ENCODE assay signal across 14 cellular contexts in the genomic region with DNA sequence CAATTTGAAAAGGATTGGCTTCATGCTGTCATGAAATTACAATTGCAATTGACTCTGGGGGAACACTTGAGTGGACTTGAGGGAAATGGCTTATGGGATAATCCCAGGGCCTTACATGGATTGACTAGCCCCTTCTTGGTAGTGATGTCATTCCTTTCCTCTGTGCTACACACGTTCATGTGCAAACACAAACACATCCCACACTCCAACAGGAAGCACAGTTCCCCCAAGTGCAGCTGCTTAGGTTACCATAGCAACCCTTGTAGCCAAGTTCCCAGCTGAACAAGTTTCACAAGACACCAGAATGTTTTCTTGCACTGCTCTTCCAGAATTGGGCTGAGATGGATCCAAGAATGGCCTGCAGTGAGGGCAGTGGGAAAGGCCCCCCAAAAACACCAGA.
DNase-seq lines count a peak whose midpoint lies in the region; ATAC-seq and TF ChIP-seq lines count a peak whose summit lies in the region.
"Had no signal": no experiment of that assay in that cellular context is flagged by ENCODE, and none has a peak within 500 bp of the region (broad histone marks: within the 10 kb centered on the region; RNA-seq: fewer than 3 reads in every experiment).

No MANE protein-coding gene starts in this region.

- no peak overlapping the region for H4K91ac ChIP-seq in mesenchymal stem cell (ENCODE audit: low read length)

- peaks cover 18 to 26% of the 10 kb centered on the region in 2 donors for H3K27me3 Mint-ChIP-seq in natural killer cell treated with Interleukin-12 subunit alpha and Interleukin-12 subunit beta and Interleukin-15 and Interleukin-18, amount 100 ng/mL, for 72 hours

- no peak overlapping the region for H3K27ac ChIP-seq in brain microvascular endothelial cell
- H3K27ac ChIP-seq in mesenchymal stem cell (ENCODE audit: low read length, poor library complexity, severe bottlenecking), result no peak overlapping the region
- H3K27ac ChIP-seq in uterus, result no peak overlapping the region
- H3K27ac ChIP-seq: esophagus squamous epithelium, VCaP had no signal

- H2BK120ac ChIP-seq in mesenchymal stem cell (ENCODE audit: low read depth, low read length), result no peak overlapping the region

- TF ChIP-seq POLR2A in uterus (IDR thresholded peaks at IDR 0.05), result no peak

- H3K4me1 ChIP-seq in mesenchymal stem cell (ENCODE audit: control insufficient read depth, insufficient read depth, low read depth, low read length) (peaks cover 6% of the 10 kb centered on the region), uterus (no peaks in the 10 kb centered on the region)

- ATAC-seq in Right ventricle myocardium superior (ENCODE audit: poor library complexity) (peak; percentile 92), HG02885 (IDR thresholded peaks at IDR 0.05; ENCODE audit: poor library complexity, unreplicated experiment) (no peak), GM18511 (IDR thresholded peaks at IDR 0.05; ENCODE audit: unreplicated experiment) (no peak)
- no peak for ATAC-seq in natural killer cell treated with Interleukin-12 subunit alpha and Interleukin-12 subunit beta and Interleukin-15 and Interleukin-18, amount 100 ng/mL, for 72 hours

- H3K27me3 ChIP-seq in brain microvascular endothelial cell (replicated peaks), result no peaks in the 10 kb centered on the region
- H3K27me3 ChIP-seq in mesenchymal stem cell (ENCODE audit: control insufficient read depth in 1 of 2, insufficient read depth in 1 of 2, low read length in 2 of 2), result no peaks in the 10 kb centered on the region
- H3K27me3 ChIP-seq in uterus, result no peaks in the 10 kb centered on the region
- H3K27me3 ChIP-seq: esophagus squamous epithelium had no signal

- H3K27ac Mint-ChIP-seq in natural killer cell treated with Interleukin-12 subunit alpha and Interleukin-12 subunit beta and Interleukin-15 and Interleukin-18, amount 100 ng/mL, for 72 hours, result no peak overlapping the region
- H3K27ac Mint-ChIP-seq: activated naive CD8-positive, alpha-beta T cell treated with anti-CD3 and anti-CD28 coated beads, Interleukin-2, amount 10 ng/mL, durations not matched to agents 7 days and 5 days; CD4-positive, alpha-beta T cell; H9 had no signal

- H3K79me1 ChIP-seq in mesenchymal stem cell (replicated peaks; ENCODE audit: low read length, poor library complexity, severe bottlenecking), result no peaks in the 10 kb centered on the region

- no peak overlapping the region for H3K4me2 ChIP-seq in mesenchymal stem cell (ENCODE audit: low read length, poor library complexity, severe bottlenecking)

- H3K9me3 ChIP-seq in mesenchymal stem cell (ENCODE audit: control insufficient read depth, low read length) (no peaks in the 10 kb centered on the region), uterus (no peaks in the 10 kb centered on the region)
- H3K9me3 ChIP-seq: esophagus squamous epithelium had no signal

- no peak for TF ChIP-seq CTCF in brain microvascular endothelial cell (IDR thresholded peaks at IDR 0.05; ENCODE audit: low read depth, low read length, missing control alignments)
- TF ChIP-seq CTCF in uterus (IDR thresholded peaks at IDR 0.05), result no peak

- no peak for DNase-seq in Right ventricle myocardium superior
- no peak for DNase-seq in cardiac septum (ENCODE audit: low spot score)
- peak; percentile 73 for DNase-seq in brain microvascular endothelial cell
- DNase-seq in mesenchymal stem cell, result peak; percentile 85
- peak; percentile 50 to 66 for DNase-seq in uterus
- DNase-seq in natural killer cell treated with Interleukin-12 subunit alpha and Interleukin-12 subunit beta and Interleukin-15 and Interleukin-18, amount 100 ng/mL, for 72 hours (ENCODE audit: low spot score), result no peak
- DNase-seq: activated naive CD8-positive, alpha-beta T cell treated with anti-CD3 and anti-CD28 coated beads, Interleukin-2, amount 10 ng/mL, durations not matched to agents 7 days and 5 days; CD4-positive, alpha-beta T cell; esophagus squamous epithelium; H9; naive B cell had no signal

- no peak overlapping the region for H3K14ac ChIP-seq in mesenchymal stem cell (ENCODE audit: low read length in 2 of 2)

- H3K36me3 Mint-ChIP-seq in natural killer cell treated with Interleukin-12 subunit alpha and Interleukin-12 subunit beta and Interleukin-15 and Interleukin-18, amount 100 ng/mL, for 72 hours, result no peaks in the 10 kb centered on the region
- H3K36me3 Mint-ChIP-seq: activated naive CD8-positive, alpha-beta T cell treated with anti-CD3 and anti-CD28 coated beads, Interleukin-2, amount 10 ng/mL, durations not matched to agents 7 days and 5 days; naive B cell had no signal

- intact Hi-C loops in Right ventricle myocardium superior (cut with DNase I) (no loop called here), cardiac septum (cut with DNase I) (no loop called here), uterus (cut with DNase I; ENCODE audit: low total_unique reads) (no loop called here)

- H2AFZ ChIP-seq in mesenchymal stem cell (ENCODE audit: low read depth, low read length), result no peak overlapping the region

- no peak overlapping the region for H4K8ac ChIP-seq in mesenchymal stem cell (ENCODE audit: low read length)

- H3K9me3 Mint-ChIP-seq in natural killer cell treated with Interleukin-12 subunit alpha and Interleukin-12 subunit beta and Interleukin-15 and Interleukin-18, amount 100 ng/mL, for 72 hours, result no peaks in the 10 kb centered on the region
- H3K9me3 Mint-ChIP-seq: activated naive CD8-positive, alpha-beta T cell treated with anti-CD3 and anti-CD28 coated beads, Interleukin-2, amount 10 ng/mL, durations not matched to agents 7 days and 5 days; CD4-positive, alpha-beta T cell; H9; naive B cell had no signal

- no peak overlapping the region for H3K23ac ChIP-seq in mesenchymal stem cell (ENCODE audit: low read length in 2 of 2)

- in situ Hi-C loops in brain microvascular endothelial cell (cut with HindIII; ENCODE audit: low pct_ligation_motif_present, low sequenced_read_pairs), result no loop called here

- no peak overlapping the region for H3K4me3 ChIP-seq in brain microvascular endothelial cell (ENCODE audit: low read depth, low read length)
- no peak overlapping the region for H3K4me3 ChIP-seq in mesenchymal stem cell (ENCODE audit: insufficient read depth in 1 of 2, low read depth in 1 of 2, low read length in 2 of 2)
- no peak overlapping the region for H3K4me3 ChIP-seq in uterus
- H3K4me3 ChIP-seq: esophagus squamous epithelium had no signal

- H3K36me3 ChIP-seq in brain microvascular endothelial cell (replicated peaks), result no peaks in the 10 kb centered on the region
- H3K36me3 ChIP-seq in mesenchymal stem cell (ENCODE audit: control insufficient read depth in 1 of 2, insufficient read depth in 2 of 2, low read depth in 1 of 2, low read length in 2 of 2), result no peaks in the 10 kb centered on the region
- H3K36me3 ChIP-seq in uterus, result no peaks in the 10 kb centered on the region
- H3K36me3 ChIP-seq: esophagus squamous epithelium had no signal

- H3K9ac ChIP-seq in mesenchymal stem cell (ENCODE audit: low read length), result peak overlapping the region; percentile 4

- no peak overlapping the region for H2BK15ac ChIP-seq in mesenchymal stem cell (ENCODE audit: low read depth, poor library complexity, severe bottlenecking)

- no peak overlapping the region for H3K4ac ChIP-seq in mesenchymal stem cell (ENCODE audit: low read depth in 1 of 2, low read length in 2 of 2)

- H3K4me3 Mint-ChIP-seq in natural killer cell treated with Interleukin-12 subunit alpha and Interleukin-12 subunit beta and Interleukin-15 and Interleukin-18, amount 100 ng/mL, for 72 hours, result no peak overlapping the region
- H3K4me3 Mint-ChIP-seq: activated naive CD8-positive, alpha-beta T cell treated with anti-CD3 and anti-CD28 coated beads, Interleukin-2, amount 10 ng/mL, durations not matched to agents 7 days and 5 days; CD4-positive, alpha-beta T cell; H9; naive B cell had no signal

- H2BK5ac ChIP-seq in mesenchymal stem cell (ENCODE audit: low read depth, low read length, poor library complexity, severe bottlenecking), result no peak overlapping the region

- H2AK5ac ChIP-seq in mesenchymal stem cell (ENCODE audit: low read length, severe bottlenecking), result no peak overlapping the region

- 0% methylated on average over 1 of the region's 1 CpG for WGBS in mesenchymal stem cell

- peaks cover 0 to 3% of the 10 kb centered on the region in 2 donors for H3K4me1 Mint-ChIP-seq in natural killer cell treated with Interleukin-12 subunit alpha and Interleukin-12 subunit beta and Interleukin-15 and Interleukin-18, amount 100 ng/mL, for 72 hours (ENCODE audit: low read depth in 2 of 2)
- H3K4me1 Mint-ChIP-seq: activated naive CD8-positive, alpha-beta T cell treated with anti-CD3 and anti-CD28 coated beads, Interleukin-2, amount 10 ng/mL, durations not matched to agents 7 days and 5 days had no signal

- no peak overlapping the region for H3K18ac ChIP-seq in mesenchymal stem cell (ENCODE audit: low read depth in 1 of 2, low read length in 2 of 2)

- no peak overlapping the region for H2BK12ac ChIP-seq in mesenchymal stem cell (ENCODE audit: low read length in 2 of 2)

Comparison
In these comparisons a context has a peak if more than half of its experiments do, and no peak if none do; other contexts are left out.
1. DNase-seq: peak in brain microvascular endothelial cell (single experiment), mesenchymal stem cell (single experiment) and uterus (2 of 2); none in Right ventricle myocardium superior (single experiment), cardiac septum (single experiment) and natural killer cell treated with Interleukin-12 subunit alpha and Interleukin-12 subunit beta and Interleukin-15 and Interleukin-18, amount 100 ng/mL, for 72 hours (single experiment).